ENCODE assay signal across 9 cellular contexts in the genomic region with DNA sequence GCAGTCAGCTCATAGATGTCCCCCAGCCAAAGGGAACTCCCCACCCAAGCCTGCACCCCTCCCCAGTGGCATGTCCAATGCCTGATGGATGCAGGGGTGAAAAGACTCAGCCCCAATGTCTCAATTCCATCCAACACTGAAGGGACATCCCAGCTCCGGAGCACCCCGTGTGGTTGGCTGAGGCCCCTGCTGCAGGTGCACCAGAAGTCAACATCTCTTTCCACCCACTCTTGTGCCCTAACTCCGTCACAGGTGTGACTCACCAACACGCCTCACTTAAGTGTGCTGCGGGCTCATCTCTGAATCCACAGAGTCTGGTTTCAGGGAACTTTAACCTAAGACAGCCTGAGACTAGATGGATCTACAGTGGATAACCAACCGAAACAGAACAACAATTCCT. TPM values are rescaled to one million over a fixed set of nuclear protein-coding genes. Genes with fewer than 3 reads are reported as not detected.
DNase-seq lines count a peak whose midpoint lies in the region; ATAC-seq and TF ChIP-seq lines count a peak whose summit lies in the region.
"Had no signal": no experiment of that assay in that cellular context is flagged by ENCODE, and none has a peak within 500 bp of the region (broad histone marks: within the 10 kb centered on the region; RNA-seq: fewer than 3 reads in every experiment).

No MANE protein-coding gene starts in this region.

- no peaks in the 10 kb centered on the region for H4K20me1 ChIP-seq in SK-N-SH (ENCODE audit: insufficient read depth)

- H3K36me3 Mint-ChIP-seq in effector memory CD8-positive, alpha-beta T cell (ENCODE audit: insufficient read depth) = no peaks in the 10 kb centered on the region

- H3K9me2 ChIP-seq in SK-N-SH = no peaks in the 10 kb centered on the region

- peaks cover 26 to 27% of the 10 kb centered on the region in 2 donors for H3K27me3 Mint-ChIP-seq in effector memory CD8-positive, alpha-beta T cell

- H3K4me3 ChIP-seq in SK-N-SH (ENCODE audit: low read depth in 2 of 2, low read length in 1 of 2) = no peak overlapping the region

- POLR2A ChIA-PET in SK-N-SH (lab: Yijun Ruan, JAX) = interaction anchor here (0.5 kb wide), 1 partner anchor 19 kb away, joined by 3 read pairs; no protein-coding TSS in a partner anchor

- WGBS in SK-N-SH (ENCODE audit: low lambda C conversion rate) = 57% methylated on average over 6 of the region's 6 CpGs

- peaks cover 11 to 21% of the 10 kb centered on the region in 2 experiments; a peak in 3 of 4 replicates for H3K4me1 ChIP-seq in SK-N-SH (ENCODE audit: control insufficient read depth in 1 of 2, insufficient read depth in 2 of 2, low read depth in 1 of 2, low read length in 1 of 2)

- no peak for TF ChIP-seq EP300 in SK-N-SH (IDR thresholded peaks at IDR 0.05; ENCODE audit: borderline replicate concordance in 1 of 2, low read depth in 1 of 2, low read length in 1 of 2)

- H2AFZ ChIP-seq in SK-N-SH (ENCODE audit: low read depth) = no peak overlapping the region

- TF ChIP-seq CTCF in SK-N-SH (IDR thresholded peaks at IDR 0.05) = peak; percentile 28

- CTCF ChIA-PET in SK-N-SH (lab: Yijun Ruan, JAX) = no interaction called here

- no peak overlapping the region for H3K27ac Mint-ChIP-seq in effector memory CD8-positive, alpha-beta T cell
- H3K27ac Mint-ChIP-seq: stimulated activated naive CD8-positive, alpha-beta T cell treated with anti-CD3 and anti-CD28 coated beads, Interleukin-15, Interleukin-2, amounts not matched to agents 100 ng/mL and 50 ng/mL, for 24 hours had no signal

- peak overlapping the region; percentile 55 to 75; a peak in 3 of 4 replicates for H3K27ac ChIP-seq in SK-N-SH (ENCODE audit: low read depth in 2 of 2, low read length in 1 of 2)

- H3K9ac ChIP-seq in SK-N-SH = no peak overlapping the region

- no peak overlapping the region for H3K4me3 Mint-ChIP-seq in effector memory CD8-positive, alpha-beta T cell
- H3K4me3 Mint-ChIP-seq: stimulated activated naive CD8-positive, alpha-beta T cell treated with anti-CD3 and anti-CD28 coated beads, Interleukin-15, Interleukin-2, amounts not matched to agents 100 ng/mL and 50 ng/mL, for 24 hours had no signal

- intact Hi-C loops in posterior vena cava (cut with DNase I) = no loop called here

- H3K79me2 ChIP-seq in SK-N-SH (ENCODE audit: insufficient read depth) = no peaks in the 10 kb centered on the region

- peak; percentile 90 for ATAC-seq in GM19351 (IDR thresholded peaks at IDR 0.05; ENCODE audit: unreplicated experiment)
- peak; percentile 64 for ATAC-seq in effector memory CD8-positive, alpha-beta T cell (replicated peaks)
- no peak for ATAC-seq in left lobe of liver
- no peak for ATAC-seq in GM21825 (IDR thresholded peaks at IDR 0.05; ENCODE audit: unreplicated experiment)

- peaks cover 22% of the 10 kb centered on the region for H3F3A ChIP-seq in SK-N-SH (replicated peaks; ENCODE audit: insufficient read depth)

- no peaks in the 10 kb centered on the region for H3K36me3 ChIP-seq in SK-N-SH (replicated peaks in 1 of 2; ENCODE audit: control insufficient read depth in 1 of 2, insufficient read depth in 2 of 2, low read length in 1 of 2)

- no peaks in the 10 kb centered on the region for H3K4me1 Mint-ChIP-seq in effector memory CD8-positive, alpha-beta T cell (ENCODE audit: low read depth in 2 of 2)

- H3K9me3 ChIP-seq in SK-N-SH = no peaks in the 10 kb centered on the region

- TF ChIP-seq RAD21 in SK-N-SH (IDR thresholded peaks at IDR 0.05; ENCODE audit: low read length) = no peak

- H3K9me3 Mint-ChIP-seq in effector memory CD8-positive, alpha-beta T cell = no peaks in the 10 kb centered on the region
- H3K9me3 Mint-ChIP-seq: stimulated activated naive CD8-positive, alpha-beta T cell treated with anti-CD3 and anti-CD28 coated beads, Interleukin-15, Interleukin-2, amounts not matched to agents 100 ng/mL and 50 ng/mL, for 24 hours had no signal

- peak overlapping the region; percentile 46 for H3K4me2 ChIP-seq in SK-N-SH

- no peaks in the 10 kb centered on the region for H3K27me3 ChIP-seq in SK-N-SH (ENCODE audit: insufficient read depth)

- no peak for DNase-seq in SK-N-SH
- DNase-seq in effector memory CD8-positive, alpha-beta T cell = no peak
- DNase-seq in stimulated activated CD4-positive, alpha-beta T cell treated with anti-CD3 and anti-CD28 coated beads, TNF-alpha, amount 100 ng/mL, for 48 hours (ENCODE audit: low read depth in 3 of 3) = peak; percentile 3 to 48 (median 46)
- no peak for DNase-seq in left lobe of liver (ENCODE audit: low spot score)
- no peak for DNase-seq in posterior vena cava (ENCODE audit: low spot score)
- DNase-seq: midbrain had no signal

TF ChIP-seq in SK-N-SH, 30 proteins besides CTCF, POLR2A, EP300 and RAD21:
- TF ChIP-seq RXRA (IDR thresholded peaks at IDR 0.05; ENCODE audit: borderline replicate concordance, low read depth) = no peak
- TF ChIP-seq TAF1 (IDR thresholded peaks at IDR 0.05; ENCODE audit: borderline replicate concordance, low read depth, low read length) = no peak
- TF ChIP-seq CHD2 (IDR thresholded peaks at IDR 0.05; ENCODE audit: low read length, partially characterized antibody) = no peak
- TF ChIP-seq FOXM1 (IDR thresholded peaks at IDR 0.05; ENCODE audit: low read depth) = no peak
- TF ChIP-seq, protein P1, sequence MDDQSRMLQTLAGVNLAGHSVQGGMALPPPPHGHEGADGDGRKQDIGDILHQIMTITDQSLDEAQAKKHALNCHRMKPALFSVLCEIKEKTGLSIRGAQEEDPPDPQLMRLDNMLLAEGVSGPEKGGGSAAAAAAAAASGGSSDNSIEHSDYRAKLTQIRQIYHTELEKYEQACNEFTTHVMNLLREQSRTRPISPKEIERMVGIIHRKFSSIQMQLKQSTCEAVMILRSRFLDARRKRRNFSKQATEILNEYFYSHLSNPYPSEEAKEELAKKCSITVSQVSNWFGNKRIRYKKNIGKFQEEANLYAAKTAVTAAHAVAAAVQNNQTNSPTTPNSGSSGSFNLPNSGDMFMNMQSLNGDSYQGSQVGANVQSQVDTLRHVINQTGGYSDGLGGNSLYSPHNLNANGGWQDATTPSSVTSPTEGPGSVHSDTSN (IDR thresholded peaks at IDR 0.05) = no peak
- TF ChIP-seq MXI1 (IDR thresholded peaks at IDR 0.05; ENCODE audit: low read depth, low read length) = no peak
- TF ChIP-seq POLR2AphosphoS5 (IDR thresholded peaks at IDR 0.05; ENCODE audit: low read depth, low read length) = no peak
- TF ChIP-seq SIN3A (IDR thresholded peaks at IDR 0.05; ENCODE audit: borderline replicate concordance, low read depth, low read length) = no peak
- no peak for TF ChIP-seq GATA2 (CRISPR knock-in tag; IDR thresholded peaks at IDR 0.05)
- TF ChIP-seq NRF1 (IDR thresholded peaks at IDR 0.05; ENCODE audit: low read depth, low read length) = no peak
- TF ChIP-seq, protein P2, sequence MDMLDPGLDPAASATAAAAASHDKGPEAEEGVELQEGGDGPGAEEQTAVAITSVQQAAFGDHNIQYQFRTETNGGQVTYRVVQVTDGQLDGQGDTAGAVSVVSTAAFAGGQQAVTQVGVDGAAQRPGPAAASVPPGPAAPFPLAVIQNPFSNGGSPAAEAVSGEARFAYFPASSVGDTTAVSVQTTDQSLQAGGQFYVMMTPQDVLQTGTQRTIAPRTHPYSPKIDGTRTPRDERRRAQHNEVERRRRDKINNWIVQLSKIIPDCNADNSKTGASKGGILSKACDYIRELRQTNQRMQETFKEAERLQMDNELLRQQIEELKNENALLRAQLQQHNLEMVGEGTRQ (IDR thresholded peaks at IDR 0.05; ENCODE audit: borderline replicate concordance, low read depth, low read length) = no peak
- no peak for TF ChIP-seq RCOR1 (IDR thresholded peaks at IDR 0.05; ENCODE audit: low read length)
- TF ChIP-seq, protein P3, sequence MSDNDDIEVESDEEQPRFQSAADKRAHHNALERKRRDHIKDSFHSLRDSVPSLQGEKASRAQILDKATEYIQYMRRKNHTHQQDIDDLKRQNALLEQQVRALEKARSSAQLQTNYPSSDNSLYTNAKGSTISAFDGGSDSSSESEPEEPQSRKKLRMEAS (IDR thresholded peaks at IDR 0.05; ENCODE audit: low read depth) = no peak
- no peak for TF ChIP-seq JUND (IDR thresholded peaks at IDR 0.05)
TF ChIP-seq in SK-N-SH: peak in this region for 0.

RNA-seq across cellular contexts. Expression of a gene that starts 40.9 kb away (rescaled TPM):
- 19.3 and 21.3 TPM in 2 replicates for polyA plus RNA-seq in SK-N-SH (2012; rRNA removed)
- 19.9 and 20.2 TPM in 2 replicates for polyA plus RNA-seq in SK-N-SH (2012; cell fraction: cytosol; rRNA removed)
- polyA plus RNA-seq in SK-N-SH (2012; cell fraction: nucleus; rRNA removed) = 35.1 and 43.3 TPM in 2 replicates
- total RNA-seq in left lobe of liver (14.3 TPM), posterior vena cava (10 to 100 TPM in 1 of 2 donors, 1 to 10 TPM in 1; 8.8 to 11.7 TPM)

Comparison
In these comparisons a context has a peak if more than half of its experiments do, and no peak if none do; other contexts are left out.
1. ATAC-seq: peak in GM19351 (single experiment) and effector memory CD8-positive, alpha-beta T cell (single experiment); none in left lobe of liver (single experiment) and GM21825 (single experiment).
2. DNase-seq: peak in stimulated activated CD4-positive, alpha-beta T cell treated with anti-CD3 and anti-CD28 coated beads, TNF-alpha, amount 100 ng/mL, for 48 hours (3 of 3); none in SK-N-SH (single experiment), effector memory CD8-positive, alpha-beta T cell (0 of 3), left lobe of liver (single experiment) and posterior vena cava (single experiment).